In the genomic region with DNA sequence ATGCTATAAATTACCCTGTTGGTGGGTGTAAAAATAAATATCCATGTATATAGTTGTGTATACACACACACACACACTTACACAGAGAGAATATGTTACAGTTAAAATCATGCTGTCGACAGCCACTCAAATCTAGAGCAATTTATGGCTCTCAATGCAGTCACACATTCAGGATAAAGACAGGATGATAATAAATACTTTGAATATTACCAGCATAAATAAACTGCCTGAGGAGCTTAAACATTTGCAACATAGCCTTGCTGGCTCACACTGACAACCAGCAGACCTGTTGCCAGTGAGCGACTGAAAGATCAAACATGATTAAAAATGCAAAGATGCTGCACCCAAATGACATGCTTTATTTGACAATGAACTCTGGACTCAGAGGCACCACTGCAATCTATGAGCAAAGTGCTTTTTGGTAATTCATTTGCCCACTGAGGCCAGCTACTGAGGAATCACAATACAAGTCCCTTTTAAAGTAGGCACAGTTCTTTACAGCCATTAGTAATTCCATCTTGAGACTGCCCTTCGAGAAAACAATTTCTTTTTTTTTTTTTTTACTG, we compare ENCODE assay signal across 22 cellular contexts.
"Had no signal": no experiment of that assay in that cellular context is flagged by ENCODE, and none has a peak within 500 bp of the region (broad histone marks: within the 10 kb centered on the region; RNA-seq: fewer than 3 reads in every experiment).

No MANE protein-coding gene starts in this region.

- H3K9me3 Mint-ChIP-seq: activated naive CD4-positive, alpha-beta T cell treated with anti-CD3 and anti-CD28 coated beads, Interleukin-2, amount 10 ng/mL, durations not matched to agents 7 days and 5 days; mesothelial cell of epicardium; naive B cell had no signal

- H3K27me3 Mint-ChIP-seq: activated naive CD4-positive, alpha-beta T cell treated with anti-CD3 and anti-CD28 coated beads, Interleukin-2, amount 10 ng/mL, durations not matched to agents 7 days and 5 days; activated naive CD8-positive, alpha-beta T cell treated with anti-CD3 and anti-CD28 coated beads, Interleukin-2, amount 10 ng/mL, durations not matched to agents 7 days and 5 days; naive B cell had no signal

- DNase-seq: activated CD4-positive, alpha-beta T cell treated with anti-CD3 and anti-CD28 coated beads for 48 hours; activated CD4-positive, alpha-beta T cell treated with anti-CD3 and anti-CD28 coated beads, Interleukin-2, amount 50 U/mL, for 48 hours; activated CD8-positive, alpha-beta memory T cell treated with anti-CD3 and anti-CD28 coated beads for 24 hours; activated gamma-delta T cell; activated naive CD4-positive, alpha-beta T cell treated with anti-CD3 and anti-CD28 coated beads, Interleukin-2, amount 10 ng/mL, durations not matched to agents 7 days and 5 days; activated naive CD8-positive, alpha-beta T cell treated with anti-CD3 and anti-CD28 coated beads, Interleukin-2, amount 10 ng/mL, durations not matched to agents 7 days and 5 days; activated T-cell treated with anti-CD3 and anti-CD28 coated beads, Interleukin-2, amount 50 U/mL, for 1 hour; dorsolateral prefrontal cortex; effector memory CD4-positive, alpha-beta T cell; left ventricle myocardium superior; mammary epithelial cell; naive B cell; posterior cingulate gyrus; right cardiac atrium; spleen; stimulated activated naive CD4-positive, alpha-beta T cell; T1000; tibial artery; WERI-Rb-1 had no signal

- H3K4me1 Mint-ChIP-seq: activated naive CD4-positive, alpha-beta T cell treated with anti-CD3 and anti-CD28 coated beads, Interleukin-2, amount 10 ng/mL, durations not matched to agents 7 days and 5 days; naive B cell had no signal

- ATAC-seq: activated CD4-positive, CD25-positive, alpha-beta regulatory T cell treated with anti-CD3 and anti-CD28 coated beads, Interleukin-2, amount 50 U/mL, for 24 hours; left ventricle myocardium superior; right cardiac atrium had no signal

- H3K27ac Mint-ChIP-seq: activated naive CD4-positive, alpha-beta T cell treated with anti-CD3 and anti-CD28 coated beads, Interleukin-2, amount 10 ng/mL, durations not matched to agents 7 days and 5 days; activated naive CD8-positive, alpha-beta T cell treated with anti-CD3 and anti-CD28 coated beads, Interleukin-2, amount 10 ng/mL, durations not matched to agents 7 days and 5 days; mesothelial cell of epicardium had no signal

- H3K4me3 Mint-ChIP-seq: activated naive CD4-positive, alpha-beta T cell treated with anti-CD3 and anti-CD28 coated beads, Interleukin-2, amount 10 ng/mL, durations not matched to agents 7 days and 5 days; activated naive CD8-positive, alpha-beta T cell treated with anti-CD3 and anti-CD28 coated beads, Interleukin-2, amount 10 ng/mL, durations not matched to agents 7 days and 5 days; brain; mesothelial cell of epicardium; naive B cell had no signal

- H3K36me3 Mint-ChIP-seq: activated naive CD4-positive, alpha-beta T cell treated with anti-CD3 and anti-CD28 coated beads, Interleukin-2, amount 10 ng/mL, durations not matched to agents 7 days and 5 days; brain; mesothelial cell of epicardium; naive B cell had no signal
